Comparison of ENCODE assay signal across 22 cellular contexts in genomic region chr2:65744801-65745200, GRCh38.
"Had no signal": no experiment of that assay in that cellular context is flagged by ENCODE, and none has a peak within 500 bp of the region (broad histone marks: within the 10 kb centered on the region; RNA-seq: fewer than 3 reads in every experiment).

No MANE protein-coding gene starts in this region.

- H2AFZ ChIP-seq: hepatocyte had no signal

- H3K4me1 Mint-ChIP-seq: naive thymus-derived CD4-positive, alpha-beta T cell; stimulated activated effector memory CD8-positive, alpha-beta T cell treated with anti-CD3 and anti-CD28 coated beads, Interleukin-12 subunit alpha, Interleukin-12 subunit beta, amount 100 ng/mL, for 72 hours had no signal

- H3K27ac Mint-ChIP-seq: naive thymus-derived CD4-positive, alpha-beta T cell; natural killer cell treated with Interleukin-12 subunit alpha and Interleukin-12 subunit beta and Interleukin-15 and Interleukin-18, amount 100 ng/mL, for 72 hours; progenitor cell of endocrine pancreas; stimulated activated effector memory CD8-positive, alpha-beta T cell treated with anti-CD3 and anti-CD28 coated beads, Interleukin-12 subunit alpha, Interleukin-12 subunit beta, amount 100 ng/mL, for 72 hours; stimulated activated naive CD8-positive, alpha-beta T cell treated with anti-CD3 and anti-CD28 coated beads, Interleukin-15, Interleukin-2, amounts not matched to agents 100 ng/mL and 50 ng/mL, for 24 hours had no signal

- H3K27ac ChIP-seq: hepatocyte, left ventricle myocardium inferior, ovary, right atrium auricular region, right lobe of liver, suprapubic skin, thoracic aorta, tibial artery, upper lobe of right lung had no signal

- H3K4me1 ChIP-seq: right lobe of liver, suprapubic skin, upper lobe of right lung had no signal

- H3K9me3 Mint-ChIP-seq: stimulated activated naive CD8-positive, alpha-beta T cell treated with anti-CD3 and anti-CD28 coated beads, Interleukin-15, Interleukin-2, amounts not matched to agents 100 ng/mL and 50 ng/mL, for 24 hours had no signal

- H3K9me3 ChIP-seq: left ventricle myocardium inferior, mucosa of descending colon, ovary, right atrium auricular region, right lobe of liver, suprapubic skin, thoracic aorta, tibial artery, upper lobe of right lung had no signal

- DNase-seq: islet precursor cell; left ventricle myocardium inferior; mesendoderm; midbrain; mucosa of descending colon; naive thymus-derived CD4-positive, alpha-beta T cell; ovary; right lobe of liver; stimulated activated CD4-positive, alpha-beta T cell treated with anti-CD3 and anti-CD28 coated beads, Interleukin-4, amount 100 ng/mL, for 24 hours; stimulated activated naive CD4-positive, alpha-beta T cell; tibial artery; trophoblast cell; upper lobe of right lung had no signal

- H3K36me3 ChIP-seq: left ventricle myocardium inferior, ovary, right atrium auricular region, right lobe of liver, suprapubic skin, thoracic aorta, tibial artery, upper lobe of right lung had no signal

- H3K36me3 Mint-ChIP-seq: naive thymus-derived CD4-positive, alpha-beta T cell; natural killer cell treated with Interleukin-12 subunit alpha and Interleukin-12 subunit beta and Interleukin-15 and Interleukin-18, amount 100 ng/mL, for 72 hours; stimulated activated effector memory CD8-positive, alpha-beta T cell treated with anti-CD3 and anti-CD28 coated beads, Interleukin-12 subunit alpha, Interleukin-12 subunit beta, amount 100 ng/mL, for 72 hours had no signal

- H3K4me3 Mint-ChIP-seq: naive thymus-derived CD4-positive, alpha-beta T cell; natural killer cell treated with Interleukin-12 subunit alpha and Interleukin-12 subunit beta and Interleukin-15 and Interleukin-18, amount 100 ng/mL, for 72 hours; stimulated activated effector memory CD8-positive, alpha-beta T cell treated with anti-CD3 and anti-CD28 coated beads, Interleukin-12 subunit alpha, Interleukin-12 subunit beta, amount 100 ng/mL, for 72 hours; stimulated activated naive CD8-positive, alpha-beta T cell treated with anti-CD3 and anti-CD28 coated beads, Interleukin-15, Interleukin-2, amounts not matched to agents 100 ng/mL and 50 ng/mL, for 24 hours had no signal

- H3K79me2 ChIP-seq: hepatocyte had no signal

- H3K4me3 ChIP-seq: hepatocyte, left ventricle myocardium inferior, lung, mucosa of descending colon, ovary, right atrium auricular region, right lobe of liver, suprapubic skin, thoracic aorta, tibial artery, upper lobe of right lung had no signal

- H3K27me3 ChIP-seq: hepatocyte, ovary, right atrium auricular region, right lobe of liver, suprapubic skin, tibial artery, upper lobe of right lung had no signal

- H3K4me2 ChIP-seq: hepatocyte had no signal

- ATAC-seq: mucosa of descending colon; naive thymus-derived CD4-positive, alpha-beta T cell; natural killer cell treated with Interleukin-12 subunit alpha and Interleukin-12 subunit beta and Interleukin-15 and Interleukin-18, amount 100 ng/mL, for 72 hours; right lobe of liver; stimulated activated effector memory CD8-positive, alpha-beta T cell treated with anti-CD3 and anti-CD28 coated beads, Interleukin-12 subunit alpha, Interleukin-12 subunit beta, amount 100 ng/mL, for 72 hours; upper lobe of right lung had no signal
